In the genomic region with DNA sequence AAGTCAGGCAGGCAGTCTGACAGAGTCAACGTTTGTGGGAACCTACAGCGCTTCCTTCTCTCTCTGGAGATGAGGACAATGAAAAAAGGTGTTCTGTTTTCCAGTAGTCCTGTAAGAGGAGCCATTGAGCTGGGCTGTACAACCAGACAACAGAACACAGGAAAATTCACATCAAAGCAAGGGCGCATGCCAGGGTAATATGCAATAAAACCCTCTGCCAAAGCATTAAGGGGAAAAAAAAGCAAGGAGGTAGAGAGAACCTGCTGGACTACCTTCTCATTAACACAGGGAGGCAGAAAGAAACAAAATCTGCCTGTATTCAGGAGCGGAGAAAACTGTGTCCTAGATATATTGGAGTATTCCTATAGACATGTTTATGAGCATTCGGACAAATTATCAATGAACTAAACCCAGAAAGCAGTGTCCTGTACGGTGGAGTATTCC, we compare ENCODE assay signal across 8 cellular contexts. TPM values are rescaled to one million over a fixed set of nuclear protein-coding genes. Genes with fewer than 3 reads are reported as not detected.
A peak's percentile ranks its signal among the peaks of the same experiment; 100 is the strongest.
DNase-seq lines count a peak whose midpoint lies in the region; ATAC-seq and TF ChIP-seq lines count a peak whose summit lies in the region.

No MANE protein-coding gene starts in this region.

- H3K27me3 ChIP-seq in Caco-2 (replicated peaks; ENCODE audit: control insufficient read depth, insufficient read depth, low read length) (no peaks in the 10 kb centered on the region), cardiac muscle cell (no peaks in the 10 kb centered on the region)

- peaks cover 13% of the 10 kb centered on the region for H3K36me3 Mint-ChIP-seq in Caco-2 (ENCODE audit: insufficient read depth, unreplicated experiment)
- H3K36me3 Mint-ChIP-seq in activated naive CD8-positive, alpha-beta T cell: peaks cover 7% of the 10 kb centered on the region

- intact Hi-C loops in Caco-2 (cut with micrococcal nuclease; ENCODE audit: unreplicated experiment): loop anchor here (1.0 to 2.0 kb wide), 3 partner anchors 58 to 125 kb away; a partner anchor contains a TSS

- H3K27ac ChIP-seq in HEK293 (ENCODE audit: extremely low read depth, low read depth, low read length) (no peak overlapping the region), cardiac muscle cell (no peak overlapping the region)

- peaks cover 37% of the 10 kb centered on the region for H3K4me1 ChIP-seq in Caco-2
- H3K4me1 ChIP-seq in HEK293 (ENCODE audit: control insufficient read depth, insufficient read depth, low read length): peaks cover 13% of the 10 kb centered on the region
- H3K4me1 ChIP-seq in cardiac muscle cell (ENCODE audit: low read depth): peaks cover 3% of the 10 kb centered on the region

- H3K4me1 Mint-ChIP-seq in Caco-2 (ENCODE audit: low read depth, unreplicated experiment): peaks cover 38% of the 10 kb centered on the region
- H3K4me1 Mint-ChIP-seq in activated naive CD8-positive, alpha-beta T cell (ENCODE audit: low read depth): peaks cover 37% of the 10 kb centered on the region

- CTCF ChIA-PET in Caco-2 (lab: Charles Lee) (interaction anchor here (0.6 to 3.0 kb wide), 5 partner anchors 12 to 181 kb away, joined by 3 to 28 read pairs (median 4); no protein-coding TSS in a partner anchor), HEK293 (lab: Yijun Ruan, JAX) (interaction anchor here (0.7 to 7.1 kb wide), 14 partner anchors 10 to 332 kb away, joined by 3 to 90 read pairs (median 4); no protein-coding TSS in a partner anchor)

- ATAC-seq in GM21360 (IDR thresholded peaks at IDR 0.05; ENCODE audit: unreplicated experiment): no peak

- H3K9me3 Mint-ChIP-seq in Caco-2 (ENCODE audit: unreplicated experiment): no peaks in the 10 kb centered on the region
- H3K9me3 Mint-ChIP-seq in activated naive CD8-positive, alpha-beta T cell (ENCODE audit: low read depth): no peaks in the 10 kb centered on the region

- H3K4me3 ChIP-seq in Caco-2 (ENCODE audit: low read depth, low read length) (peak overlapping the region; percentile 80), HEK293 (ENCODE audit: low read depth, low read length) (peak overlapping the region; percentile 77; the same call in 1 of the 2 replicates), cardiac muscle cell (peak overlapping the region; percentile 75)

- H3K27ac Mint-ChIP-seq in Caco-2 (ENCODE audit: unreplicated experiment): no peak overlapping the region
- H3K27ac Mint-ChIP-seq in activated naive CD8-positive, alpha-beta T cell: peak overlapping the region; percentile 82

- H3K27me3 Mint-ChIP-seq in Caco-2 (ENCODE audit: insufficient read depth, unreplicated experiment): no peaks in the 10 kb centered on the region
- no peaks in the 10 kb centered on the region for H3K27me3 Mint-ChIP-seq in activated naive CD8-positive, alpha-beta T cell

- H3K9me3 ChIP-seq in Caco-2: no peaks in the 10 kb centered on the region
- H3K9me3 ChIP-seq in HEK293 (ENCODE audit: control insufficient read depth, insufficient read depth, low read depth, low read length): no peaks in the 10 kb centered on the region
- no peaks in the 10 kb centered on the region for H3K9me3 ChIP-seq in cardiac muscle cell (ENCODE audit: low read depth)

- no peaks in the 10 kb centered on the region for H3K36me3 ChIP-seq in Caco-2 (ENCODE audit: control insufficient read depth, insufficient read depth, low read length)
- H3K36me3 ChIP-seq in HEK293 (ENCODE audit: control insufficient read depth in 2 of 2, insufficient read depth in 1 of 2, low read length in 2 of 2): no peaks in the 10 kb centered on the region
- H3K36me3 ChIP-seq in cardiac muscle cell: no peaks in the 10 kb centered on the region

- TF ChIP-seq CTCF in Caco-2 (IDR thresholded peaks at IDR 0.05; ENCODE audit: insufficient read depth in 1 of 2, low read depth in 1 of 2, low read length in 1 of 2, severe bottlenecking in 1 of 2, unreplicated experiment in 1 of 2) (peak; percentile 50 to 79), HEK293 (tag by site-specific recombination; IDR thresholded peaks at IDR 0.05) (peak; percentile 77), cardiac muscle cell (IDR thresholded peaks at IDR 0.05; ENCODE audit: low read depth, low read length) (peak; percentile 71)

- peak overlapping the region; percentile 65 for H3K4me3 Mint-ChIP-seq in Caco-2 (ENCODE audit: unreplicated experiment)
- peak overlapping the region; percentile 86 for H3K4me3 Mint-ChIP-seq in activated naive CD8-positive, alpha-beta T cell

- no TSS peak for BruUV-seq in Caco-2 (replicated peaks; lab: Mats Ljungman, UMichigan)

- DNase-seq in Caco-2 (peak; percentile 64 to 67), NCI-H446 treated with DMSO at 0.1 percent for 48 hours (lab: John Stamatoyannopoulos, UW) (peak; percentile 76), cardiac muscle cell (ENCODE audit: low read depth in 1 of 2, low spot score in 1 of 2) (peak; percentile 64 to 86), pons (ENCODE audit: low spot score) (peak; percentile 85), cortex of kidney (lab: John Stamatoyannopoulos, UW) (no peak)

- POLR2A ChIA-PET in Caco-2 (lab: Charles Lee): interaction anchor here (0.8 kb wide), 1 partner anchor 58 kb away, joined by 3 read pairs; no protein-coding TSS in a partner anchor
- POLR2A ChIA-PET in HEK293 (lab: Yijun Ruan, JAX): interaction anchor here (0.5 to 1.3 kb wide), 2 partner anchors 71 to 74 kb away, joined by 5 read pairs; no protein-coding TSS in a partner anchor

TF ChIP-seq in HEK293, 187 proteins besides CTCF, POLR2A, EP300 and RAD21 (continues in another document):
- TF ChIP-seq, protein P1, sequence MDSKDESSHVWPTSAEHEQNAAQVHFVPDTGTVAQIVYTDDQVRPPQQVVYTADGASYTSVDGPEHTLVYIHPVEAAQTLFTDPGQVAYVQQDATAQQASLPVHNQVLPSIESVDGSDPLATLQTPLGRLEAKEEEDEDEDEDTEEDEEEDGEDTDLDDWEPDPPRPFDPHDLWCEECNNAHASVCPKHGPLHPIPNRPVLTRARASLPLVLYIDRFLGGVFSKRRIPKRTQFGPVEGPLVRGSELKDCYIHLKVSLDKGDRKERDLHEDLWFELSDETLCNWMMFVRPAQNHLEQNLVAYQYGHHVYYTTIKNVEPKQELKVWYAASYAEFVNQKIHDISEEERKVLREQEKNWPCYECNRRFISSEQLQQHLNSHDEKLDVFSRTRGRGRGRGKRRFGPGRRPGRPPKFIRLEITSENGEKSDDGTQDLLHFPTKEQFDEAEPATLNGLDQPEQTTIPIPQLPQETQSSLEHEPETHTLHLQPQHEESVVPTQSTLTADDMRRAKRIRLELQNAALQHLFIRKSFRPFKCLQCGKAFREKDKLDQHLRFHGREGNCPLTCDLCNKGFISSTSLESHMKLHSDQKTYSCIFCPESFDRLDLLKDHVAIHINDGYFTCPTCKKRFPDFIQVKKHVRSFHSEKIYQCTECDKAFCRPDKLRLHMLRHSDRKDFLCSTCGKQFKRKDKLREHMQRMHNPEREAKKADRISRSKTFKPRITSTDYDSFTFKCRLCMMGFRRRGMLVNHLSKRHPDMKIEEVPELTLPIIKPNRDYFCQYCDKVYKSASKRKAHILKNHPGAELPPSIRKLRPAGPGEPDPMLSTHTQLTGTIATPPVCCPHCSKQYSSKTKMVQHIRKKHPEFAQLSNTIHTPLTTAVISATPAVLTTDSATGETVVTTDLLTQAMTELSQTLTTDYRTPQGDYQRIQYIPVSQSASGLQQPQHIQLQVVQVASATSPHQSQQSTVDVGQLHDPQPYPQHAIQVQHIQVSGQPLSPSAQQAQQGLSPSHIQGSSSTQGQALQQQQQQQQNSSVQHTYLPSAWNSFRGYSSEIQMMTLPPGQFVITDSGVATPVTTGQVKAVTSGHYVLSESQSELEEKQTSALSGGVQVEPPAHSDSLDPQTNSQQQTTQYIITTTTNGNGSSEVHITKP (tag by site-specific recombination; IDR thresholded peaks at IDR 0.05): peak; percentile 77
- TF ChIP-seq, protein P2, sequence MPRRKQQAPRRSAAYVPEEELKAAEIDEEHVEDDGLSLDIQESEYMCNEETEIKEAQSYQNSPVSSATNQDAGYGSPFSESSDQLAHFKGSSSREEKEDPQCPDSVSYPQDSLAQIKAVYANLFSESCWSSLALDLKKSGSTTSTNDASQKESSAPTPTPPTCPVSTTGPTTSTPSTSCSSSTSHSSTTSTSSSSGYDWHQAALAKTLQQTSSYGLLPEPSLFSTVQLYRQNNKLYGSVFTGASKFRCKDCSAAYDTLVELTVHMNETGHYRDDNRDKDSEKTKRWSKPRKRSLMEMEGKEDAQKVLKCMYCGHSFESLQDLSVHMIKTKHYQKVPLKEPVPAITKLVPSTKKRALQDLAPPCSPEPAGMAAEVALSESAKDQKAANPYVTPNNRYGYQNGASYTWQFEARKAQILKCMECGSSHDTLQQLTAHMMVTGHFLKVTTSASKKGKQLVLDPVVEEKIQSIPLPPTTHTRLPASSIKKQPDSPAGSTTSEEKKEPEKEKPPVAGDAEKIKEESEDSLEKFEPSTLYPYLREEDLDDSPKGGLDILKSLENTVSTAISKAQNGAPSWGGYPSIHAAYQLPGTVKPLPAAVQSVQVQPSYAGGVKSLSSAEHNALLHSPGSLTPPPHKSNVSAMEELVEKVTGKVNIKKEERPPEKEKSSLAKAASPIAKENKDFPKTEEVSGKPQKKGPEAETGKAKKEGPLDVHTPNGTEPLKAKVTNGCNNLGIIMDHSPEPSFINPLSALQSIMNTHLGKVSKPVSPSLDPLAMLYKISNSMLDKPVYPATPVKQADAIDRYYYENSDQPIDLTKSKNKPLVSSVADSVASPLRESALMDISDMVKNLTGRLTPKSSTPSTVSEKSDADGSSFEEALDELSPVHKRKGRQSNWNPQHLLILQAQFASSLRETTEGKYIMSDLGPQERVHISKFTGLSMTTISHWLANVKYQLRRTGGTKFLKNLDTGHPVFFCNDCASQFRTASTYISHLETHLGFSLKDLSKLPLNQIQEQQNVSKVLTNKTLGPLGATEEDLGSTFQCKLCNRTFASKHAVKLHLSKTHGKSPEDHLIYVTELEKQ (tag by site-specific recombination; IDR thresholded peaks at IDR 0.05; ENCODE audit: borderline replicate concordance): no peak
- TF ChIP-seq IKZF3 (tag by site-specific recombination; IDR thresholded peaks at IDR 0.05): peak; percentile 64; the same call in 1 of the 2 replicates
- TF ChIP-seq ZNF366 (tag by site-specific recombination; conservative IDR thresholded peaks at IDR 0.05): peak; percentile 61
- TF ChIP-seq ZNF654 (tag by site-specific recombination; IDR thresholded peaks at IDR 0.05; ENCODE audit: low read depth): peak; percentile 69
- TF ChIP-seq ZNF785 (tag by site-specific recombination; IDR thresholded peaks at IDR 0.05): no peak
- TF ChIP-seq TCF7L2 (IDR thresholded peaks at IDR 0.05; ENCODE audit: borderline replicate concordance, low read depth, low read length): peak; percentile 63; the same call in 1 of the 2 replicates

RNA-seq across cellular contexts. Expression of a gene that starts 1.3 kb away (rescaled TPM):
- 9.1 and 12.4 TPM in 2 replicates for total RNA-seq in Caco-2 (2022)
- 4.4 and 7.7 TPM in 2 replicates for total RNA-seq in cardiac muscle cell
- 16.1 and 23.8 TPM in 2 replicates for polyA plus RNA-seq in cardiac muscle cell
